ENCODE assay signal across 1 cellular context in the genomic region with DNA sequence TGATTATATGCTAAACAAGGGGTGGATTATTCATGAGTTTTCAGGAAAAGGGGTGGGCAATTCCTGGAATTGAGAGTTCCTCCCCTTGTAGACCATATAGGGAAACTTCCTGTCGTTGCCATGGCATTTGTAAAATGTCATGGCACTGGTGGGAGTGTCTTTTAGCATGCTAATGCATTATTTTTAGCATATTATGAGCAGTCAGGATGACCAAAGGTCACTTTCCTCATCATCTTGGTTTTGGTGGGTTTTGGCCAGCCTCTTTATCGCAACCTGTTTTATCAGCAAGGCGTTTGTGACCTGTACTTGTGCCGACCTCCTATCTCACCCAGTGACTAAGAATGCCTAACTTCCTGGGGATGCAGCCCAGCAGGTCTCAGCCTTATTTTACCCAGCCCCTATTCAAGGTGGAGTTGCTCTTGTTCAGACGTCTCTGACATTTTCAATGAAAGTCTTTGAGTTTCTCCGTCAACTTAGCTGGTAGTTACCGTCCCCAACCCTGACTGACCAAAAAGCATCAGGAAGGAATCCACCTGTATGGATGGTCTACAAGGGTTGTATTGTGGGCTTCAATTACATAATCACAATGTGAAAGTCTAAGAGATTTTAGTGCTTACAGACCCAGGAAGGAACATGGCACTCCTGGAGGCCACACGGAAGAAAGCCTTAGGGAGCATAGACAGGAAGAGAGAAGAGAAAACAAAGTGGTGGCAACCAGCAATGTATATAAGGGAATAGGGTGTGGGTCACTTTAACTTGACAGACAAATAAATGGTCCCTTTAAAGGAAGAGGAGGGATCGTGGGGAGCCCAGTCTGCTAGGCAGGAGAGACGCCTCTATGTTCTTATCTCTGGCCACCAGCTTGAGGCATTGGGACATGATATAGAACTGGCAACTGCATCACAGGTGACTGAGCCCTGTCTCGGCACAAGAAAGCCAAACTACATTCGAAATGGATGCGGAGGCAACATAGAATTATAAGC.
A peak's percentile ranks its signal among the peaks of the same experiment; 100 is the strongest.
TF ChIP-seq lines count a peak whose summit lies in the region.

No MANE protein-coding gene starts in this region.

TF ChIP-seq in K562, 482 proteins besides CTCF, POLR2A, EP300 and RAD21 (continued from another document and continues in another):
- TF ChIP-seq GTF2B (IDR thresholded peaks at IDR 0.05; ENCODE audit: extremely low read depth, insufficient read length), result no peak
- TF ChIP-seq SRSF3 (IDR thresholded peaks at IDR 0.05; ENCODE audit: insufficient read depth, low read length), result no peak
- no peak for TF ChIP-seq ZNF76 (CRISPR knock-in tag; IDR thresholded peaks at IDR 0.05; ENCODE audit: borderline replicate concordance)
- peak; percentile 90 for TF ChIP-seq POLR2AphosphoS5 (IDR thresholded peaks at IDR 0.05; ENCODE audit: control insufficient read depth, insufficient read depth, low read depth, low read length)
- no peak for TF ChIP-seq ZNF282 (CRISPR knock-in tag; IDR thresholded peaks at IDR 0.05)
- TF ChIP-seq RBM15 (IDR thresholded peaks at IDR 0.05; ENCODE audit: insufficient read depth, low read length), result no peak
- no peak for TF ChIP-seq ZNF75A (CRISPR knock-in tag; IDR thresholded peaks at IDR 0.05)
- peak in 1 of 2 experiments; percentile 32; a peak in 1 of 3 replicates for TF ChIP-seq CBX3 (IDR thresholded peaks at IDR 0.05; ENCODE audit: borderline replicate concordance in 1 of 2, low read length in 2 of 2)
- TF ChIP-seq ETV6 (IDR thresholded peaks at IDR 0.05; ENCODE audit: borderline replicate concordance in 1 of 2, low read depth in 2 of 2, low read length in 1 of 2), result no peak
- TF ChIP-seq ETV6 (CRISPR knock-in tag; IDR thresholded peaks at IDR 0.05; ENCODE audit: borderline replicate concordance), result no peak
- peak; percentile 92 for TF ChIP-seq ZFP91 (CRISPR knock-in tag; IDR thresholded peaks at IDR 0.05)
- peak; percentile 63 to 67 for TF ChIP-seq FOXK2 (conservative IDR thresholded peaks at IDR 0.05 in 1 of 2, IDR thresholded peaks at IDR 0.05 in 1 of 2; ENCODE audit: low read depth in 2 of 2)
- no peak for TF ChIP-seq ZNF444 (CRISPR knock-in tag; IDR thresholded peaks at IDR 0.05)
- peak; percentile 95 for TF ChIP-seq ARID3A (IDR thresholded peaks at IDR 0.05; ENCODE audit: borderline replicate concordance, low read depth, low read length)
- TF ChIP-seq RBM14 (IDR thresholded peaks at IDR 0.05; ENCODE audit: borderline replicate concordance, insufficient read depth, low read depth, low read length), result no peak
- no peak for TF ChIP-seq ZNF197 (CRISPR knock-in tag; IDR thresholded peaks at IDR 0.05; ENCODE audit: low read depth)
- TF ChIP-seq HNRNPL (IDR thresholded peaks at IDR 0.05; ENCODE audit: low read depth, low read length), result no peak
- no peak for TF ChIP-seq ZNF280B (CRISPR knock-in tag; IDR thresholded peaks at IDR 0.05)
- peak; percentile 54 for TF ChIP-seq NR2C1 (IDR thresholded peaks at IDR 0.05)
- peak; percentile 75 for TF ChIP-seq NR2C1 (tag; IDR thresholded peaks at IDR 0.05)
- no peak for TF ChIP-seq DEAF1 (CRISPR knock-in tag; IDR thresholded peaks at IDR 0.05)
- TF ChIP-seq LEF1 (IDR thresholded peaks at IDR 0.05), result peak; percentile 90
- TF ChIP-seq ZNF707 (CRISPR knock-in tag; conservative IDR thresholded peaks at IDR 0.05), result no peak
- peak; percentile 44 for TF ChIP-seq ETV1 (tag; conservative IDR thresholded peaks at IDR 0.05; ENCODE audit: low read depth)
- TF ChIP-seq SMAD4 (CRISPR knock-in tag; conservative IDR thresholded peaks at IDR 0.05), result peak; percentile 93
- no peak for TF ChIP-seq MAZ (CRISPR knock-in tag; conservative IDR thresholded peaks at IDR 0.05 in 1 of 2, IDR thresholded peaks at IDR 0.05 in 1 of 2)
- TF ChIP-seq BMI1 (IDR thresholded peaks at IDR 0.05; ENCODE audit: low read length), result peak; percentile 92
- no peak for TF ChIP-seq GTF2A2 (tag; IDR thresholded peaks at IDR 0.05)
- no peak for TF ChIP-seq ZNF347 (CRISPR knock-in tag; IDR thresholded peaks at IDR 0.05; ENCODE audit: low read depth)
- peak; percentile 56; the same call in 1 of the 2 replicates for TF ChIP-seq HDAC2 (IDR thresholded peaks at IDR 0.05)
- no peak for TF ChIP-seq IRF1 (CRISPR knock-in tag; IDR thresholded peaks at IDR 0.05; ENCODE audit: borderline replicate concordance)
- TF ChIP-seq ZNF24 (IDR thresholded peaks at IDR 0.05), result no peak
- TF ChIP-seq NBN (IDR thresholded peaks at IDR 0.05; ENCODE audit: low read depth), result peak; percentile 79
- TF ChIP-seq ELK3 (CRISPR knock-in tag; IDR thresholded peaks at IDR 0.05), result no peak
- TF ChIP-seq ZSCAN32 (CRISPR knock-in tag; IDR thresholded peaks at IDR 0.05), result no peak
- peak; percentile 65 for TF ChIP-seq GABPA (tag; conservative IDR thresholded peaks at IDR 0.05; ENCODE audit: low read depth)
- peak; percentile 13; the same call in 1 of the 2 replicates for TF ChIP-seq CXXC5 (CRISPR knock-in tag; IDR thresholded peaks at IDR 0.05)
- TF ChIP-seq PCBP1 (IDR thresholded peaks at IDR 0.05; ENCODE audit: low read depth, low read length, poor library complexity, severe bottlenecking), result no peak
- peak; percentile 82 for TF ChIP-seq NFIC (IDR thresholded peaks at IDR 0.05)
- peak; percentile 69 for TF ChIP-seq CCNT2 (IDR thresholded peaks at IDR 0.05; ENCODE audit: borderline replicate concordance, extremely low read depth, insufficient read length, low read depth, low read length)
- TF ChIP-seq ADNP (tag; IDR thresholded peaks at IDR 0.05), result 0 out of 2 replicates have a peak, but pooled peaks have one; percentile 18
- TF ChIP-seq CBX1 (IDR thresholded peaks at IDR 0.05; ENCODE audit: low read depth), result no peak
- TF ChIP-seq SMARCE1 (IDR thresholded peaks at IDR 0.05), result peak; percentile 88
- no peak for TF ChIP-seq ETS2 (tag; IDR thresholded peaks at IDR 0.05; ENCODE audit: borderline replicate concordance, poor library complexity, severe bottlenecking)
- TF ChIP-seq, protein P1, sequence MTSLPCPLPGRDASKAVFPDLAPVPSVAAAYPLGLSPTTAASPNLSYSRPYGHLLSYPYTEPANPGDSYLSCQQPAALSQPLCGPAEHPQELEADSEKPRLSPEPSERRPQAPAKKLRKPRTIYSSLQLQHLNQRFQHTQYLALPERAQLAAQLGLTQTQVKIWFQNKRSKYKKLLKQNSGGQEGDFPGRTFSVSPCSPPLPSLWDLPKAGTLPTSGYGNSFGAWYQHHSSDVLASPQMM (CRISPR knock-in tag; IDR thresholded peaks at IDR 0.05), result no peak
- peak; percentile 58 for TF ChIP-seq SP1 (CRISPR knock-in tag; IDR thresholded peaks at IDR 0.05)
- no peak; the same call in 1 of the 2 replicates for TF ChIP-seq BRD4 (IDR thresholded peaks at IDR 0.05)
- TF ChIP-seq SMC3 (conservative IDR thresholded peaks at IDR 0.05; ENCODE audit: insufficient read depth, low read depth, low read length), result no peak
- peak; percentile 71 for TF ChIP-seq HDAC3 (IDR thresholded peaks at IDR 0.05; ENCODE audit: borderline replicate concordance, partially characterized antibody)
- peak; percentile 79 for TF ChIP-seq SMARCC2 (IDR thresholded peaks at IDR 0.05; ENCODE audit: low read depth)
- 0 out of 2 replicates have a peak, but pooled peaks have one; percentile 46 for TF ChIP-seq CREB3L1 (IDR thresholded peaks at IDR 0.05; ENCODE audit: borderline replicate concordance, low read depth)
- TF ChIP-seq ZNF354B (CRISPR knock-in tag; IDR thresholded peaks at IDR 0.05), result no peak
- no peak for TF ChIP-seq GATAD2A (IDR thresholded peaks at IDR 0.05)
- no peak for TF ChIP-seq PYGO2 (tag; IDR thresholded peaks at IDR 0.05)
- no peak for TF ChIP-seq ZBTB1 (CRISPR knock-in tag; IDR thresholded peaks at IDR 0.05; ENCODE audit: borderline replicate concordance, low read depth)
- TF ChIP-seq, protein P2, sequence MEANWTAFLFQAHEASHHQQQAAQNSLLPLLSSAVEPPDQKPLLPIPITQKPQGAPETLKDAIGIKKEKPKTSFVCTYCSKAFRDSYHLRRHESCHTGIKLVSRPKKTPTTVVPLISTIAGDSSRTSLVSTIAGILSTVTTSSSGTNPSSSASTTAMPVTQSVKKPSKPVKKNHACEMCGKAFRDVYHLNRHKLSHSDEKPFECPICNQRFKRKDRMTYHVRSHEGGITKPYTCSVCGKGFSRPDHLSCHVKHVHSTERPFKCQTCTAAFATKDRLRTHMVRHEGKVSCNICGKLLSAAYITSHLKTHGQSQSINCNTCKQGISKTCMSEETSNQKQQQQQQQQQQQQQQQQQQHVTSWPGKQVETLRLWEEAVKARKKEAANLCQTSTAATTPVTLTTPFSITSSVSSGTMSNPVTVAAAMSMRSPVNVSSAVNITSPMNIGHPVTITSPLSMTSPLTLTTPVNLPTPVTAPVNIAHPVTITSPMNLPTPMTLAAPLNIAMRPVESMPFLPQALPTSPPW (CRISPR knock-in tag; IDR thresholded peaks at IDR 0.05), result peak; percentile 56
- TF ChIP-seq IFI16 (CRISPR knock-in tag; IDR thresholded peaks at IDR 0.05), result no peak
- TF ChIP-seq HDGF (IDR thresholded peaks at IDR 0.05), result no peak
